23 cellular contexts compared by ENCODE assay signal in the genomic region with DNA sequence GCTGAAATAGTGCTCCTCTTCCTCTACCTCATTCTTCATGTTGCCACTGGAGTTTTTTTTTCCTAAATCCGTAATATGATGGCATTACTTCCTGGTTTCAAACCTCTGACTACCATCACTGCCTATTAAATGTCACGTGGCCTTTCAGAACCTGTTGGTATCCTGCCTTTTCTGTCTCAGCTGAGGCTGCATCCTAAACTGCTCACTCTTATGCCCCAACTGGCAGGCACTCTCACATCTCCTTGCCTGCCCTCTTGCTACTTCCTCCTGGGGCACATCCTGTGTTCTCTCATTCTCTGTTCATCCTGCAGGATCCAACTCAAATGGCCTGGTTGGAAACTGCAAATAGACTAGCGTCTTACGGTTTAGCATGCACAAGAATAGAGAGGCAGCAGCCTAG.
"Had no signal": no experiment of that assay in that cellular context is flagged by ENCODE, and none has a peak within 500 bp of the region (broad histone marks: within the 10 kb centered on the region; RNA-seq: fewer than 3 reads in every experiment).

No MANE protein-coding gene starts in this region.

- H3K27ac ChIP-seq: epithelial cell of prostate, heart left ventricle, pancreas, psoas muscle, right atrium auricular region, suprapubic skin, tibial nerve, WERI-Rb-1 had no signal

- H3K4me3 Mint-ChIP-seq: activated CD8-positive, alpha-beta T cell treated with anti-CD3 and anti-CD28 coated beads, Interleukin-2, amount 10 ng/mL, durations not matched to agents 7 days and 5 days; activated naive CD4-positive, alpha-beta T cell treated with anti-CD3 and anti-CD28 coated beads, Interleukin-2, amount 50 U/mL, for 24 hours; activated T-helper 1 cell treated with anti-CD3 and anti-CD28 coated beads, Interleukin-12 subunit alpha, Interleukin-12 subunit beta, Interleukin-2, Interleukin-4 antibody, amounts not matched to agents 30 ng/mL and 10 ng/mL and 1 ng/mL, durations not matched to agents 14 hours and 24 hours and 36 hours; brain; nephron; stimulated activated naive CD8-positive, alpha-beta T cell treated with anti-CD3 and anti-CD28 coated beads, Interleukin-15, Interleukin-2, amounts not matched to agents 100 ng/mL and 50 ng/mL, for 24 hours had no signal

- H3K4me1 Mint-ChIP-seq: activated naive CD4-positive, alpha-beta T cell treated with anti-CD3 and anti-CD28 coated beads, Interleukin-2, amount 50 U/mL, for 24 hours; brain; nephron had no signal

- H3K27me3 Mint-ChIP-seq: activated naive CD4-positive, alpha-beta T cell treated with anti-CD3 and anti-CD28 coated beads, Interleukin-2, amount 50 U/mL, for 24 hours; brain had no signal

- H3K36me3 ChIP-seq: heart left ventricle, pancreas, right atrium auricular region, suprapubic skin, tibial nerve, WERI-Rb-1 had no signal

- H3K9me3 Mint-ChIP-seq: activated naive CD4-positive, alpha-beta T cell treated with anti-CD3 and anti-CD28 coated beads, Interleukin-2, amount 50 U/mL, for 24 hours; activated T-helper 1 cell treated with anti-CD3 and anti-CD28 coated beads, Interleukin-12 subunit alpha, Interleukin-12 subunit beta, Interleukin-2, Interleukin-4 antibody, amounts not matched to agents 30 ng/mL and 10 ng/mL and 1 ng/mL, durations not matched to agents 14 hours and 24 hours and 36 hours; brain; nephron; stimulated activated naive CD8-positive, alpha-beta T cell treated with anti-CD3 and anti-CD28 coated beads, Interleukin-15, Interleukin-2, amounts not matched to agents 100 ng/mL and 50 ng/mL, for 24 hours had no signal

- H3K9me3 ChIP-seq: heart left ventricle, pancreas, psoas muscle, right atrium auricular region, suprapubic skin, tibial nerve had no signal

- ATAC-seq: activated CD8-positive, alpha-beta T cell treated with anti-CD3 and anti-CD28 coated beads, Interleukin-2, amount 10 ng/mL, durations not matched to agents 7 days and 5 days; heart left ventricle; left ventricle myocardium superior; pancreas; psoas muscle had no signal

- H3K27me3 ChIP-seq: heart left ventricle, pancreas, right atrium auricular region, suprapubic skin, tibial nerve had no signal

- DNase-seq: activated CD4-positive, alpha-beta T cell treated with anti-CD3 and anti-CD28 coated beads for 1 hour; activated CD4-positive, alpha-beta T cell treated with anti-CD3 and anti-CD28 coated beads, Interleukin-2, amount 50 U/mL, for 1 hour; activated CD8-positive, alpha-beta T cell treated with anti-CD3 and anti-CD28 coated beads, Interleukin-2, amount 10 ng/mL, durations not matched to agents 7 days and 5 days; activated gamma-delta T cell treated with Interleukin-2 at 50 U/mL for 16 hours; anterior cingulate cortex; heart left ventricle; left ventricle myocardium superior; pancreas; psoas muscle; stimulated activated CD4-positive, alpha-beta T cell treated with anti-CD3 and anti-CD28 coated beads, Interleukin-4, amount 100 ng/mL, for 24 hours; WERI-Rb-1 had no signal

- FAIRE-seq: islet of Langerhans, pancreas, TTC549, urothelium cell line had no signal

- H3K4me3 ChIP-seq: heart left ventricle, pancreas, psoas muscle, right atrium auricular region, suprapubic skin, tibial nerve had no signal

- H3K27ac Mint-ChIP-seq: activated CD8-positive, alpha-beta T cell treated with anti-CD3 and anti-CD28 coated beads, Interleukin-2, amount 10 ng/mL, durations not matched to agents 7 days and 5 days; activated naive CD4-positive, alpha-beta T cell treated with anti-CD3 and anti-CD28 coated beads, Interleukin-2, amount 50 U/mL, for 24 hours; activated T-helper 1 cell treated with anti-CD3 and anti-CD28 coated beads, Interleukin-12 subunit alpha, Interleukin-12 subunit beta, Interleukin-2, Interleukin-4 antibody, amounts not matched to agents 30 ng/mL and 10 ng/mL and 1 ng/mL, durations not matched to agents 14 hours and 24 hours and 36 hours; nephron; stimulated activated naive CD8-positive, alpha-beta T cell treated with anti-CD3 and anti-CD28 coated beads, Interleukin-15, Interleukin-2, amounts not matched to agents 100 ng/mL and 50 ng/mL, for 24 hours had no signal

- H3K4me1 ChIP-seq: heart left ventricle, pancreas, psoas muscle, right atrium auricular region, suprapubic skin, tibial nerve had no signal

- H3K36me3 Mint-ChIP-seq: activated naive CD4-positive, alpha-beta T cell treated with anti-CD3 and anti-CD28 coated beads, Interleukin-2, amount 50 U/mL, for 24 hours; brain had no signal
